ENCODE assay signal across 23 cellular contexts in the genomic region with DNA sequence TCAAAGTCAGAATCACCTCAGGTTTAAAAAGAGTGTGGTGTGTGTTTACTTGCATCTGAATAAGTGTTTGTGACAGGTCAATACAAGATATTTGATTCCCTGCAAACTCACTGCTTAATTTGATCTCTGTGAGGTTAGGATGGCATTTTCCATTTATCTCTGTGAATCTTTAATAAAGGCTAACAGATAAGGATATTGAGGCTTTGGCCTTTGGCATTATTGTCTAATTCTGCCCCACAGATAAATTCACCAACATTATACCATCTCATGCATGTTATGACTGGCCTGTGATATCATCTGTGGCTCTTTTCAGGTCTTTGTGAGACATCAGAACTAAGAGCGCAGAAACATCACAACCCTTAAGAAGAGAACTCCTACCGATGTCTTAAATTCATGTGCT. TPM values are rescaled to one million over a fixed set of nuclear protein-coding genes. Genes with fewer than 3 reads are reported as not detected.
A peak's percentile ranks its signal among the peaks of the same experiment; 100 is the strongest.
DNase-seq lines count a peak whose midpoint lies in the region; ATAC-seq and TF ChIP-seq lines count a peak whose summit lies in the region.
"Had no signal": no experiment of that assay in that cellular context is flagged by ENCODE, and none has a peak within 500 bp of the region (broad histone marks: within the 10 kb centered on the region; RNA-seq: fewer than 3 reads in every experiment).

No MANE protein-coding gene starts in this region.

- 51 to 54% methylated on average over 2 of the region's 2 CpGs for WGBS in lower leg skin, 2 donors

- no peak for TF ChIP-seq POLR2A in lower leg skin (IDR thresholded peaks at IDR 0.05)

- intact Hi-C loops in lower leg skin (cut with DNase I; ENCODE audit: low total_unique reads) = no loop called here

- POLR2A ChIA-PET in GM10248 (lab: Yijun Ruan, JAX) = no interaction called here

- H3K27ac ChIP-seq in foreskin keratinocyte = peak overlapping the region; percentile 22
- H3K27ac ChIP-seq: esophagus squamous epithelium, neural progenitor cell, sigmoid colon had no signal

- no peak overlapping the region for H3K4me3 ChIP-seq in lower leg skin (ENCODE audit: low read depth, poor library complexity, severe bottlenecking)
- H3K4me3 ChIP-seq: esophagus squamous epithelium, neural progenitor cell, sigmoid colon had no signal

- ATAC-seq in activated CD4-positive, CD25-positive, alpha-beta regulatory T cell treated with anti-CD3 and anti-CD28 coated beads, Interleukin-2, amount 50 U/mL, for 24 hours = peak; percentile 73 to 80
- ATAC-seq in foreskin keratinocyte = peak; percentile 86
- ATAC-seq in GM18858 (IDR thresholded peaks at IDR 0.05; ENCODE audit: unreplicated experiment) = no peak
- no peak for ATAC-seq in GM21447 (IDR thresholded peaks at IDR 0.05; ENCODE audit: unreplicated experiment)
- ATAC-seq: HCT116 had no signal

- H3K4me1 ChIP-seq in foreskin keratinocyte = peaks cover 42% of the 10 kb centered on the region

- DNase-seq in activated CD4-positive, CD25-positive, alpha-beta regulatory T cell (lab: John Stamatoyannopoulos, UW) = no peak
- peak; percentile 43 for DNase-seq in amniotic epithelial cell (ENCODE audit: low read depth)
- DNase-seq in foreskin keratinocyte = peak; percentile 81 to 90
- no peak for DNase-seq in GM10248 (ENCODE audit: extremely low spot score)
- no peak for DNase-seq in lower leg skin (ENCODE audit: low spot score in 2 of 2)
- DNase-seq: 8988T; activated CD4-positive, alpha-beta T cell treated with anti-CD3 and anti-CD28 coated beads, Interleukin-2, amount 10 ng/mL, durations not matched to agents 24 days and 14 days; activated naive CD4-positive, alpha-beta T cell treated with anti-CD3 and anti-CD28 coated beads, Interleukin-2, amount 10 ng/mL, durations not matched to agents 7 days and 5 days; activated T-cell treated with anti-CD3 and anti-CD28 coated beads, Interleukin-2, amount 50 U/mL, for 48 hours; DMS153; esophagus squamous epithelium; Karpas-422; mesendoderm; NCI-H1436 treated with DMSO at 0.1 percent for 48 hours; NCI-H82; sigmoid colon; stimulated activated naive CD4-positive, alpha-beta T cell treated with Interleukin-2 at 50 U/mL for 16 hours had no signal

- H3K27me3 ChIP-seq in foreskin keratinocyte = no peaks in the 10 kb centered on the region
- H3K27me3 ChIP-seq: esophagus squamous epithelium, neural progenitor cell, sigmoid colon had no signal

- CTCF ChIA-PET in GM10248 (lab: Yijun Ruan, JAX) = no interaction called here

- no peak for TF ChIP-seq CTCF in foreskin keratinocyte (conservative IDR thresholded peaks at IDR 0.05)
- no peak for TF ChIP-seq CTCF in GM10248 (IDR thresholded peaks at IDR 0.05; ENCODE audit: control extremely low read depth, extremely low read depth, low read depth, missing control alignments)
- TF ChIP-seq CTCF in lower leg skin (IDR thresholded peaks at IDR 0.05) = no peak

RNA-seq across cellular contexts. Expression of a gene that starts 45.7 kb away (rescaled TPM):
- total RNA-seq in foreskin keratinocyte (0.07 and 0.21 TPM in 2 replicates), lower leg skin (under 1 TPM in 1 of 4 donors, not detected in 3; 0.13 TPM)
- 0.13 and 0.22 TPM in 2 replicates for polyA plus RNA-seq in foreskin keratinocyte
- total RNA-seq: activated CD4-positive, alpha-beta T cell treated with anti-CD3 and anti-CD28 coated beads, Interleukin-2, amount 10 ng/mL, durations not matched to agents 24 days and 14 days had no signal
- polyA plus RNA-seq: CD8-positive, alpha-beta memory T cell had no signal

Comparison
In these comparisons a context has a peak if more than half of its experiments do, and no peak if none do; other contexts are left out.
1. ATAC-seq: peak in activated CD4-positive, CD25-positive, alpha-beta regulatory T cell treated with anti-CD3 and anti-CD28 coated beads, Interleukin-2, amount 50 U/mL, for 24 hours (2 of 2) and foreskin keratinocyte (single experiment); none in GM18858 (single experiment) and GM21447 (single experiment).
2. DNase-seq: peak in amniotic epithelial cell (single experiment) and foreskin keratinocyte (2 of 2); none in activated CD4-positive, CD25-positive, alpha-beta regulatory T cell (0 of 4), GM10248 (single experiment) and lower leg skin (0 of 2).